Comparison of ENCODE assay signal across 1 cellular context in genomic region chr11:67583319-67584204, GRCh38.
A peak's percentile ranks its signal among the peaks of the same experiment; 100 is the strongest.
TF ChIP-seq lines count a peak whose summit lies in the region.

TSS of gene GSTP1 (plus strand) at chr11:67583812. CDS start at chr11:67583844, 32 bp downstream.

TF ChIP-seq in IMR-90, 13 proteins besides CTCF, POLR2A, EP300 and RAD21 (continued from another document):
- TF ChIP-seq USF2 (IDR thresholded peaks at IDR 0.05; ENCODE audit: low read depth, low read length): no peak
- TF ChIP-seq MAFK (IDR thresholded peaks at IDR 0.05; ENCODE audit: low read depth, low read length): peak; percentile 52
- no peak for TF ChIP-seq RFX5 (IDR thresholded peaks at IDR 0.05; ENCODE audit: low read depth, low read length)
- 0 out of 2 replicates have a peak, but pooled peaks have one; percentile 42 for TF ChIP-seq MXI1 (IDR thresholded peaks at IDR 0.05; ENCODE audit: borderline replicate concordance, low read depth, low read length)
- peak; percentile 51 for TF ChIP-seq FOS (IDR thresholded peaks at IDR 0.05; ENCODE audit: low read depth, low read length)
- peak; percentile 93 for TF ChIP-seq MAZ (IDR thresholded peaks at IDR 0.05; ENCODE audit: borderline replicate concordance, low read depth, low read length)
- TF ChIP-seq BHLHE40 (IDR thresholded peaks at IDR 0.05; ENCODE audit: low read depth, low read length): peak; percentile 71
- no peak for TF ChIP-seq ELK1 (IDR thresholded peaks at IDR 0.05; ENCODE audit: borderline replicate concordance, low read depth, low read length)
- peak; percentile 65 for TF ChIP-seq SMC3 (IDR thresholded peaks at IDR 0.05; ENCODE audit: low read depth, low read length)
TF ChIP-seq in IMR-90: peak in this region for 8.
